13 cellular contexts compared by ENCODE assay signal in the genomic region with DNA sequence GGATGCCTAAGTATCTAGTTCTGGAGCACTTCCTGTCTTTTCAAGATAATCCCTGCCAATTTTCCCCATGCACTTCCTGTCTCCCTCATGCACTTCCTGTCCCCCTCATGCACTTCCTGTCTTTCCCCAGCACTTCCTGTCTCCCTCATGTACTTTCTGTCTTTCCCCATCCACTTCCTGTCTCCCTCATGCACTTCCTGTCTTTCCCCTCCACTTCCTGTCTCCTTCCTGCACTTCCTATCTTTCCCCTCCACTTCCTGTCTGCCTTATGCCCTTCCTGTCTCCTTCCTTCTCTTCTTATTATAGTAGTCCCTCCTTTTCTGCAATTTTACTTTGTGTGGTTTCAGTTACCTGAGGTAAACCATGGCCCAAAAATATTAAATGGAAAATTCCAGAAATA. TPM values are rescaled to one million over a fixed set of nuclear protein-coding genes. Genes with fewer than 3 reads are reported as not detected.
DNase-seq lines count a peak whose midpoint lies in the region; ATAC-seq and TF ChIP-seq lines count a peak whose summit lies in the region.
"Had no signal": no experiment of that assay in that cellular context is flagged by ENCODE, and none has a peak within 500 bp of the region (broad histone marks: within the 10 kb centered on the region; RNA-seq: fewer than 3 reads in every experiment).

No MANE protein-coding gene starts in this region.

- peak overlapping the region; percentile 52 for H2AFZ ChIP-seq in Karpas-422 (ENCODE audit: low read length)

- H3K27me3 Mint-ChIP-seq in activated T-helper 17 cell treated with anti-CD3 and anti-CD28 coated beads, Interleukin-2, amount 50 U/mL, for 72 hours: peaks cover 19% of the 10 kb centered on the region
- peaks cover 52 to 58% of the 10 kb centered on the region in 2 donors for H3K27me3 Mint-ChIP-seq in stimulated activated naive B cell treated with anti-CD40 and anti-IgM and Interleukin-4, amounts not matched to agents 10 μg/mL and 1 μg/mL and 100 μg/mL, for 72 hours

- no peak overlapping the region for H3K4me2 ChIP-seq in Karpas-422 (ENCODE audit: low read depth, low read length, poor library complexity, severe bottlenecking)

- no peak overlapping the region for H3K9ac ChIP-seq in Karpas-422 (ENCODE audit: low read length)

- H3K4me3 Mint-ChIP-seq in activated T-helper 17 cell treated with anti-CD3 and anti-CD28 coated beads, Interleukin-2, amount 50 U/mL, for 72 hours: no peak overlapping the region
- H3K4me3 Mint-ChIP-seq in stimulated activated naive B cell treated with anti-CD40 and anti-IgM and Interleukin-4, amounts not matched to agents 10 μg/mL and 1 μg/mL and 100 μg/mL, for 72 hours: peak overlapping the region in 1 of 2 donors; percentile 8

- H3K4me1 ChIP-seq in heart left ventricle (peaks cover 0 to 58% (median 5%) of the 10 kb centered on the region in 12 donors), Karpas-422 (ENCODE audit: low read length) (peaks cover under 1% of the 10 kb centered on the region; the same call in 1 of the 2 replicates), tibial artery (peaks cover 0 to 12% (median 3%) of the 10 kb centered on the region in 4 donors)

- H3K4me1 Mint-ChIP-seq in activated T-helper 17 cell treated with anti-CD3 and anti-CD28 coated beads, Interleukin-2, amount 50 U/mL, for 72 hours: peaks cover 17% of the 10 kb centered on the region
- peaks cover 15 to 26% of the 10 kb centered on the region in 2 donors for H3K4me1 Mint-ChIP-seq in stimulated activated naive B cell treated with anti-CD40 and anti-IgM and Interleukin-4, amounts not matched to agents 10 μg/mL and 1 μg/mL and 100 μg/mL, for 72 hours

- H3K9me3 ChIP-seq in heart left ventricle: peaks cover 0 to 8% (median 0%) of the 10 kb centered on the region in 12 donors
- peaks cover 15% of the 10 kb centered on the region for H3K9me3 ChIP-seq in Karpas-422 (ENCODE audit: low read length)
- H3K9me3 ChIP-seq in tibial artery: no peaks in the 10 kb centered on the region
- H3K9me3 ChIP-seq: Caco-2, stomach had no signal

- TF ChIP-seq POLR2A in heart left ventricle (IDR thresholded peaks at IDR 0.05): no peak

- ATAC-seq in heart left ventricle (no peak), Right ventricle myocardium superior (ENCODE audit: poor library complexity) (no peak), GM21423 (IDR thresholded peaks at IDR 0.05; ENCODE audit: unreplicated experiment) (no peak)
- no peak for ATAC-seq in activated T-helper 17 cell treated with anti-CD3 and anti-CD28 coated beads, Interleukin-2, amount 50 U/mL, for 72 hours (replicated peaks)
- no peak for ATAC-seq in stimulated activated naive B cell treated with anti-CD40 and anti-IgM and Interleukin-4, amounts not matched to agents 10 μg/mL and 1 μg/mL and 100 μg/mL, for 72 hours (replicated peaks)

- H3K79me2 ChIP-seq in Karpas-422 (ENCODE audit: low read length): no peaks in the 10 kb centered on the region

- TF ChIP-seq CTCF in heart left ventricle (IDR thresholded peaks at IDR 0.05) (no peak), tibial artery (IDR thresholded peaks at IDR 0.05) (no peak)

- H3K4me3 ChIP-seq in heart left ventricle (peak overlapping the region in 7 of 12 donors; percentile 9 to 76 (median 60)), Karpas-422 (ENCODE audit: low read length) (peak overlapping the region; percentile 48), tibial artery (no peak overlapping the region)
- H3K4me3 ChIP-seq: stomach had no signal

- DNase-seq in heart left ventricle (no peak), Right ventricle myocardium superior (no peak), Karpas-422 (peak; percentile 92), tibial artery (no peak), cerebellum (ENCODE audit: low spot score) (no peak)
- no peak for DNase-seq in stimulated activated naive B cell treated with anti-CD40 and anti-IgM and Interleukin-4, amounts not matched to agents 10 μg/mL and 1 μg/mL and 100 μg/mL, for 72 hours
- DNase-seq: Caco-2, kidney glomerular epithelial cell, occipital lobe, stomach had no signal

- H3K27ac ChIP-seq in heart left ventricle (peak overlapping the region in 5 of 12 donors; percentile 8 to 80 (median 46)), Karpas-422 (ENCODE audit: low read length) (no peak overlapping the region), tibial artery (no peak overlapping the region)
- H3K27ac ChIP-seq: stomach had no signal

- peaks cover 0 to 46% (median 22%) of the 10 kb centered on the region in 9 donors for H3K36me3 ChIP-seq in heart left ventricle
- H3K36me3 ChIP-seq in Karpas-422 (ENCODE audit: insufficient read depth, low read length): peaks cover 4% of the 10 kb centered on the region; the same call in 1 of the 2 replicates
- no peaks in the 10 kb centered on the region for H3K36me3 ChIP-seq in tibial artery
- H3K36me3 ChIP-seq: stomach had no signal

- no peaks in the 10 kb centered on the region for H3K9me2 ChIP-seq in Karpas-422 (replicated peaks; ENCODE audit: insufficient read depth, low read length)

- H3K27me3 ChIP-seq in heart left ventricle (peaks cover 0 to 32% (median 8%) of the 10 kb centered on the region in 9 donors), Karpas-422 (ENCODE audit: low read length) (no peaks in the 10 kb centered on the region), tibial artery (peaks cover 0 to 76% of the 10 kb centered on the region in 2 donors)

- H3K27ac Mint-ChIP-seq in activated T-helper 17 cell treated with anti-CD3 and anti-CD28 coated beads, Interleukin-2, amount 50 U/mL, for 72 hours: peak overlapping the region; percentile 47
- peak overlapping the region; percentile 22 for H3K27ac Mint-ChIP-seq in stimulated activated naive B cell treated with anti-CD40 and anti-IgM and Interleukin-4, amounts not matched to agents 10 μg/mL and 1 μg/mL and 100 μg/mL, for 72 hours

- H4K20me1 ChIP-seq in Karpas-422 (ENCODE audit: insufficient read depth, low read depth, low read length): no peaks in the 10 kb centered on the region

- H3K36me3 Mint-ChIP-seq in activated T-helper 17 cell treated with anti-CD3 and anti-CD28 coated beads, Interleukin-2, amount 50 U/mL, for 72 hours (ENCODE audit: low read depth): no peaks in the 10 kb centered on the region
- H3K36me3 Mint-ChIP-seq in stimulated activated naive B cell treated with anti-CD40 and anti-IgM and Interleukin-4, amounts not matched to agents 10 μg/mL and 1 μg/mL and 100 μg/mL, for 72 hours: peaks cover 4 to 13% of the 10 kb centered on the region in 2 donors

- peaks cover 13% of the 10 kb centered on the region for H3K9me3 Mint-ChIP-seq in activated T-helper 17 cell treated with anti-CD3 and anti-CD28 coated beads, Interleukin-2, amount 50 U/mL, for 72 hours
- peaks cover 11 to 13% of the 10 kb centered on the region in 2 donors for H3K9me3 Mint-ChIP-seq in stimulated activated naive B cell treated with anti-CD40 and anti-IgM and Interleukin-4, amounts not matched to agents 10 μg/mL and 1 μg/mL and 100 μg/mL, for 72 hours

- intact Hi-C loops in heart left ventricle (cut with DNase I): no loop called here
- intact Hi-C loops in Right ventricle myocardium superior (cut with DNase I): no loop called here
- intact Hi-C loops in tibial artery (cut with DNase I; ENCODE audit: low total_unique reads): no loop called here

RNA-seq across cellular contexts. Expression of a gene that starts 3.0 kb away (rescaled TPM):
- total RNA-seq in heart left ventricle (100 to 1,000 TPM in 3 of 9 donors, 10 to 100 TPM in 6; 18.7 to 192 (median 58.6) TPM), Right ventricle myocardium superior (54.1 TPM), cerebellum (1.00 TPM)
- 100 to 1,000 TPM in 1 of 2 donors, 10 to 100 TPM in 1; 23.8 to 264 TPM for polyA plus RNA-seq in heart left ventricle
- 10.4 and 39.0 TPM in 2 replicates for total RNA-seq in Karpas-422 (2014; rRNA removed; shearing (Covaris generic); ENCODE audit: low replicate concordance)
- total RNA-seq in activated T-helper 17 cell treated with anti-CD3 and anti-CD28 coated beads, Interleukin-2, amount 50 U/mL, for 72 hours: not detected
- total RNA-seq: occipital lobe had no signal
- polyA plus RNA-seq: IgD-negative memory B cell had no signal

RNA-seq across cellular contexts. Expression of a gene that starts 5.5 kb away (rescaled TPM):
- over 10,000 TPM in 3 of 9 donors, 1,000 to 10,000 TPM in 6; 1,912 to 14,347 (median 9,662) TPM for total RNA-seq in heart left ventricle
- polyA plus RNA-seq in heart left ventricle: over 10,000 TPM in 1 of 2 donors, 1,000 to 10,000 TPM in 1; 3,704 to 34,502 TPM
- total RNA-seq in Right ventricle myocardium superior: 4,564 TPM
- total RNA-seq in Karpas-422 (2014; rRNA removed; shearing (Covaris generic); ENCODE audit: low replicate concordance): 0.93 and 1.2 TPM in 2 replicates
- not detected for total RNA-seq in activated T-helper 17 cell treated with anti-CD3 and anti-CD28 coated beads, Interleukin-2, amount 50 U/mL, for 72 hours
- 0.36 TPM for total RNA-seq in cerebellum
- total RNA-seq: occipital lobe, stomach had no signal
- polyA plus RNA-seq: IgD-negative memory B cell had no signal

RNA-seq across cellular contexts. Expression of a gene that starts 14.4 kb away (rescaled TPM):
- total RNA-seq in heart left ventricle (1 to 10 TPM in 7 of 9 donors, under 1 TPM in 2; 0.56 to 5.7 (median 2.1) TPM), Right ventricle myocardium superior (0.59 TPM), cerebellum (2.0 TPM)
- polyA plus RNA-seq in heart left ventricle: 1 to 10 TPM; 1.8 to 4.4 TPM
- total RNA-seq in Karpas-422 (2014; rRNA removed; shearing (Covaris generic); ENCODE audit: low replicate concordance): 2.5 and 4.2 TPM in 2 replicates
- total RNA-seq in activated T-helper 17 cell treated with anti-CD3 and anti-CD28 coated beads, Interleukin-2, amount 50 U/mL, for 72 hours: under 1 TPM in 1 of 2 donors, not detected in 1; 0.35 TPM
- polyA plus RNA-seq: IgD-negative memory B cell had no signal

RNA-seq across cellular contexts. Expression of a gene that starts 28.1 kb away (rescaled TPM):
- total RNA-seq in heart left ventricle (under 1 TPM in 1 of 9 donors, not detected in 8; 0.15 TPM), Right ventricle myocardium superior (not detected), cerebellum (15.6 TPM)
- not detected for polyA plus RNA-seq in heart left ventricle
- total RNA-seq in Karpas-422 (2014; rRNA removed; shearing (Covaris generic); ENCODE audit: low replicate concordance): not detected in 2 replicates
- not detected for total RNA-seq in activated T-helper 17 cell treated with anti-CD3 and anti-CD28 coated beads, Interleukin-2, amount 50 U/mL, for 72 hours
- total RNA-seq: Caco-2 had no signal

RNA-seq across cellular contexts. Expression of a gene that starts 34.6 kb away (rescaled TPM):
- total RNA-seq in heart left ventricle (100 to 1,000 TPM; 116 to 324 (median 209) TPM), Right ventricle myocardium superior (126 TPM), cerebellum (14.0 TPM)
- polyA plus RNA-seq in heart left ventricle: 100 to 1,000 TPM; 230 to 264 TPM
- 81.8 and 267 TPM in 2 replicates for total RNA-seq in Karpas-422 (2014; rRNA removed; shearing (Covaris generic); ENCODE audit: low replicate concordance)
- total RNA-seq in activated T-helper 17 cell treated with anti-CD3 and anti-CD28 coated beads, Interleukin-2, amount 50 U/mL, for 72 hours: 10 to 100 TPM; 74.5 to 94.8 TPM

Comparison
In these comparisons a context has a peak if more than half of its experiments do, and no peak if none do; other contexts are left out.
1. H3K4me3 ChIP-seq: peak in heart left ventricle (7 of 12) and Karpas-422 (single experiment); none in tibial artery (0 of 2).
2. RNA of a gene that starts 5.5 kb away (total RNA-seq): 1,912 to 14,347 TPM in heart left ventricle and 4,564 TPM in Right ventricle myocardium superior (single experiment); 0.93 to 1.2 TPM in Karpas-422, 0.36 TPM in cerebellum (single experiment) and not detected in activated T-helper 17 cell treated with anti-CD3 and anti-CD28 coated beads, Interleukin-2, amount 50 U/mL, for 72 hours; every median in the first group is over 100 times any median in the second.